Comparison of ENCODE assay signal across 1 cellular context in genomic region chr2:190722061-190722759, GRCh38.
TF ChIP-seq lines count a peak whose summit lies in the region.

No MANE protein-coding gene starts in this region.

TF ChIP-seq in GM12878, 131 proteins besides CTCF, POLR2A, EP300 and RAD21 (continued from another document):
- TF ChIP-seq RELA (IDR thresholded peaks at IDR 0.05; ENCODE audit: borderline replicate concordance, partially characterized antibody) (peak; percentile 17), NR2C1 (IDR thresholded peaks at IDR 0.05) (peak; percentile 70), NBN (IDR thresholded peaks at IDR 0.05) (peak; percentile 77), MEF2A (IDR thresholded peaks at IDR 0.05; ENCODE audit: insufficient read depth, low read depth, low read length) (peak; percentile 54; the same call in 1 of the 2 replicates), KAT2A (conservative IDR thresholded peaks at IDR 0.05; ENCODE audit: control insufficient read depth, low read depth, low read length) (no peak), IRF4 (IDR thresholded peaks at IDR 0.05; ENCODE audit: low read depth, low read length) (peak; percentile 98), PAX5 (IDR thresholded peaks at IDR 0.05; ENCODE audit: borderline replicate concordance, low read depth, low read length) (peak; percentile 25; the same call in 1 of the 2 replicates), ZNF622 (IDR thresholded peaks at IDR 0.05) (no peak), IKZF1 (conservative IDR thresholded peaks at IDR 0.05) (peak; percentile 63; the same call in 1 of the 2 replicates)
